26 cellular contexts compared by ENCODE assay signal in the genomic region with DNA sequence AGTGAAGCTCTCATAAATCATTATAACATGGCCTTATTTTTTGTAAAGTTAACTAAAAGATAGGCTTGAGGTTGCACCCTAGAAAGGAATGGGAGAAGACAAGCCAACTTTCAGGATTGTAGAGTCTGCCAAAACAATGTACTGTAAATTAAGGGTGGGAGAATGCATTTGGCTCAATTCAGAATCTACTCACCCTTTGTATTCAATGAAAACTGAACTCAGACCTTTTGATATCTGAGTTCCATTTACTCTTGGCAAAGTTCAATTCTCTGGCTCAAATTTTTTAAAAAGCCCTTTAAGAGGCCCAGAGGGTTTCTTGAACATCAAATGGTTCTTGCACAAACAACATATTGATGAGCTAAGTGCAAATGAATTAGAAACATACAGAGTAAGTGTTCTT.
"Had no signal": no experiment of that assay in that cellular context is flagged by ENCODE, and none has a peak within 500 bp of the region (broad histone marks: within the 10 kb centered on the region; RNA-seq: fewer than 3 reads in every experiment).

No MANE protein-coding gene starts in this region.

- H3K4me3 Mint-ChIP-seq: activated B cell treated with CpG ODN at 0.5 μM for 24 hours; activated CD8-positive, alpha-beta T cell treated with anti-CD3 and anti-CD28 coated beads for 36 hours; activated T-helper 17 cell treated with anti-CD3 and anti-CD28 coated beads, Interleukin-2, amount 50 U/mL, for 72 hours; central memory CD8-positive, alpha-beta T cell; nephron progenitor cell; T-cell had no signal

- H3K27me3 Mint-ChIP-seq: activated CD8-positive, alpha-beta T cell treated with anti-CD3 and anti-CD28 coated beads for 36 hours; activated T-helper 17 cell treated with anti-CD3 and anti-CD28 coated beads, Interleukin-2, amount 50 U/mL, for 72 hours; central memory CD8-positive, alpha-beta T cell; T-cell had no signal

- H3K4me3 ChIP-seq: colonic mucosa, prostate gland, right atrium auricular region, transverse colon, uterus had no signal

- H3K9me3 Mint-ChIP-seq: activated B cell treated with CpG ODN at 0.5 μM for 24 hours; activated CD8-positive, alpha-beta T cell treated with anti-CD3 and anti-CD28 coated beads for 36 hours; activated T-helper 17 cell treated with anti-CD3 and anti-CD28 coated beads, Interleukin-2, amount 50 U/mL, for 72 hours; central memory CD8-positive, alpha-beta T cell; nephron progenitor cell; T-cell had no signal

- ATAC-seq: activated CD8-positive, alpha-beta T cell treated with anti-CD3 and anti-CD28 coated beads for 36 hours; activated T-helper 17 cell treated with anti-CD3 and anti-CD28 coated beads, Interleukin-2, amount 50 U/mL, for 72 hours; foreskin keratinocyte; left colon; T-cell had no signal

- DNase-seq: activated B cell treated with CpG ODN at 0.5 μM for 24 hours; activated CD4-positive, alpha-beta T cell treated with anti-CD3 and anti-CD28 coated beads for 4 hours; activated CD8-positive, alpha-beta T cell treated with anti-CD3 and anti-CD28 coated beads for 36 hours; activated naive CD4-positive, alpha-beta T cell; activated T-cell treated with anti-CD3 and anti-CD28 coated beads, Interleukin-2, amount 50 U/mL, for 1 hour; anterior cingulate cortex; brain microvascular endothelial cell; colonic mucosa; foreskin keratinocyte; glutamatergic neuron; hypothalamus; islet precursor cell; left colon; midbrain; nephron progenitor cell; nucleus accumbens; stimulated activated CD4-positive, alpha-beta T cell treated with anti-CD3 and anti-CD28 coated beads, Interleukin-2, amount 100 ng/mL, for 24 hours; stimulated activated naive CD4-positive, alpha-beta T cell treated with Interleukin-2 at 50 U/mL for 16 hours; substantia nigra; T-cell; transverse colon; uterus had no signal

- H3K36me3 Mint-ChIP-seq: T-cell had no signal

- H3K27ac Mint-ChIP-seq: activated B cell treated with CpG ODN at 0.5 μM for 24 hours; activated CD8-positive, alpha-beta T cell treated with anti-CD3 and anti-CD28 coated beads for 36 hours; activated T-helper 17 cell treated with anti-CD3 and anti-CD28 coated beads, Interleukin-2, amount 50 U/mL, for 72 hours; nephron progenitor cell; T-cell had no signal
